ENCODE assay signal across 17 cellular contexts in genomic region chr13:97238883-97239282, GRCh38. TPM values are rescaled to one million over a fixed set of nuclear protein-coding genes. Genes with fewer than 3 reads are reported as not detected.
DNase-seq lines count a peak whose midpoint lies in the region; ATAC-seq and TF ChIP-seq lines count a peak whose summit lies in the region.
"Had no signal": no experiment of that assay in that cellular context is flagged by ENCODE, and none has a peak within 500 bp of the region (broad histone marks: within the 10 kb centered on the region; RNA-seq: fewer than 3 reads in every experiment).

No MANE protein-coding gene starts in this region.

- peak overlapping the region; percentile 5 for H3K27ac Mint-ChIP-seq in CD8-positive, alpha-beta T cell
- H3K27ac Mint-ChIP-seq in HFFc6 = peak overlapping the region; percentile 60
- H3K27ac Mint-ChIP-seq in GM23338 = no peak overlapping the region
- H3K27ac Mint-ChIP-seq: activated CD4-positive, alpha-beta memory T cell treated with anti-CD3 and anti-CD28 coated beads for 36 hours; T-cell had no signal

- H3K27me3 ChIP-seq in CD8-positive, alpha-beta T cell (ENCODE audit: insufficient read depth, low read length) = no peaks in the 10 kb centered on the region
- H3K27me3 ChIP-seq in layer of hippocampus (ENCODE audit: control insufficient read depth, insufficient read depth, low read length) (no peaks in the 10 kb centered on the region), subcutaneous abdominal adipose tissue (ENCODE audit: control insufficient read depth in 5 of 5, insufficient read depth in 4 of 5, low read length in 5 of 5) (no peaks in the 10 kb centered on the region), GM23338 (ENCODE audit: insufficient read depth) (peaks cover 51% of the 10 kb centered on the region), suprapubic skin (no peaks in the 10 kb centered on the region)
- H3K27me3 ChIP-seq: left lung had no signal

- POLR2A ChIA-PET in CD8-positive, alpha-beta T cell (lab: Charles Lee) = no interaction called here

- H3K4me2 ChIP-seq in GM23338 = no peak overlapping the region

- TF ChIP-seq POLR2A in suprapubic skin (IDR thresholded peaks at IDR 0.05) = no peak

- H3K27ac ChIP-seq in CD8-positive, alpha-beta T cell (ENCODE audit: low read depth, low read length) = no peak overlapping the region
- H3K27ac ChIP-seq in layer of hippocampus (ENCODE audit: low read depth, low read length) (peak overlapping the region; percentile 13), subcutaneous abdominal adipose tissue (ENCODE audit: low read depth, low read length) (peak overlapping the region; percentile 32), GM23338 (ENCODE audit: low read depth) (no peak overlapping the region), suprapubic skin (no peak overlapping the region)
- H3K27ac ChIP-seq: VCaP had no signal

- no peaks in the 10 kb centered on the region for H3K36me3 ChIP-seq in CD8-positive, alpha-beta T cell (ENCODE audit: insufficient read depth, low read length)
- peaks cover 0 to 8% (median 4%) of the 10 kb centered on the region in 5 donors for H3K36me3 ChIP-seq in subcutaneous abdominal adipose tissue (ENCODE audit: control insufficient read depth in 5 of 5, insufficient read depth in 5 of 5, low read length in 5 of 5)
- no peaks in the 10 kb centered on the region for H3K36me3 ChIP-seq in GM23338 (ENCODE audit: insufficient read depth)
- H3K36me3 ChIP-seq in suprapubic skin = no peaks in the 10 kb centered on the region
- H3K36me3 ChIP-seq: HAP-1, left lung had no signal

- DNase-seq in CD8-positive, alpha-beta T cell = no peak
- DNase-seq in HFFc6 (no peak), GM23338 (ENCODE audit: low spot score) (no peak), suprapubic skin (ENCODE audit: low spot score in 2 of 2) (no peak), NCI-H526 treated with DMSO at 0.1 percent for 48 hours (lab: John Stamatoyannopoulos, UW) (no peak)
- DNase-seq: activated naive CD4-positive, alpha-beta T cell treated with anti-CD3 and anti-CD28 coated beads, Interleukin-2, amount 50 U/mL, for 16 hours; cortex of kidney; GDM1; left lung; NCI-H1930; T-cell had no signal

- 87% methylated on average over 4 of the region's 4 CpGs for WGBS in suprapubic skin

- no peaks in the 10 kb centered on the region for H3F3A ChIP-seq in GM23338 (replicated peaks; ENCODE audit: low read depth)

- no peaks in the 10 kb centered on the region for H3K79me2 ChIP-seq in GM23338 (replicated peaks; ENCODE audit: insufficient read depth)

- H2AFZ ChIP-seq in GM23338 = no peak overlapping the region

- peaks cover 94% of the 10 kb centered on the region for H3K4me1 Mint-ChIP-seq in CD8-positive, alpha-beta T cell (ENCODE audit: low read depth)
- H3K4me1 Mint-ChIP-seq in HFFc6 (ENCODE audit: low read depth) = peaks cover 92% of the 10 kb centered on the region
- H3K4me1 Mint-ChIP-seq in GM23338 = peaks cover 30% of the 10 kb centered on the region

- H3K9me3 Mint-ChIP-seq in CD8-positive, alpha-beta T cell = no peaks in the 10 kb centered on the region
- H3K9me3 Mint-ChIP-seq in HFFc6 (no peaks in the 10 kb centered on the region), GM23338 (no peaks in the 10 kb centered on the region)
- H3K9me3 Mint-ChIP-seq: activated CD4-positive, alpha-beta memory T cell treated with anti-CD3 and anti-CD28 coated beads for 36 hours; T-cell had no signal

- H3K4me3 Mint-ChIP-seq in CD8-positive, alpha-beta T cell = no peak overlapping the region
- peak overlapping the region; percentile 25; the same call in 1 of the 2 replicates for H3K4me3 Mint-ChIP-seq in HFFc6
- no peak overlapping the region for H3K4me3 Mint-ChIP-seq in GM23338
- H3K4me3 Mint-ChIP-seq: activated CD4-positive, alpha-beta memory T cell treated with anti-CD3 and anti-CD28 coated beads for 36 hours; T-cell had no signal

- no peaks in the 10 kb centered on the region for H3K27me3 Mint-ChIP-seq in CD8-positive, alpha-beta T cell (ENCODE audit: low read depth)
- H3K27me3 Mint-ChIP-seq in HFFc6 (ENCODE audit: insufficient read depth) = peaks cover 5% of the 10 kb centered on the region
- peaks cover 24% of the 10 kb centered on the region for H3K27me3 Mint-ChIP-seq in GM23338 (ENCODE audit: insufficient read depth, low read depth, poor library complexity)
- H3K27me3 Mint-ChIP-seq: activated CD4-positive, alpha-beta memory T cell treated with anti-CD3 and anti-CD28 coated beads for 36 hours; T-cell had no signal

- CTCF ChIA-PET in CD8-positive, alpha-beta T cell (lab: Charles Lee) = no interaction called here

- no peak for TF ChIP-seq CTCF in CD8-positive, alpha-beta T cell (IDR thresholded peaks at IDR 0.05)
- no peak for TF ChIP-seq CTCF in HFFc6 (IDR thresholded peaks at IDR 0.05)
- TF ChIP-seq CTCF in GM23338 (conservative IDR thresholded peaks at IDR 0.05; ENCODE audit: low read depth in 2 of 2) = no peak
- no peak for TF ChIP-seq CTCF in suprapubic skin (IDR thresholded peaks at IDR 0.05)

- H3K36me3 Mint-ChIP-seq in CD8-positive, alpha-beta T cell = peaks cover 40% of the 10 kb centered on the region
- H3K36me3 Mint-ChIP-seq in HFFc6 (ENCODE audit: low read depth) (peaks cover 72% of the 10 kb centered on the region), GM23338 (ENCODE audit: low read depth) (no peaks in the 10 kb centered on the region)

- TF ChIP-seq EP300 in suprapubic skin (IDR thresholded peaks at IDR 0.05) = no peak

- H3K9ac ChIP-seq in subcutaneous abdominal adipose tissue (ENCODE audit: low read length in 5 of 5) = no peak overlapping the region

- no peak overlapping the region for H3K4me3 ChIP-seq in CD8-positive, alpha-beta T cell (ENCODE audit: low read depth, low read length)
- H3K4me3 ChIP-seq in subcutaneous abdominal adipose tissue (ENCODE audit: low read depth in 1 of 5, low read length in 5 of 5) (no peak overlapping the region), GM23338 (no peak overlapping the region), suprapubic skin (no peak overlapping the region)
- H3K4me3 ChIP-seq: HAP-1, K562, left lung had no signal

- H4K20me1 ChIP-seq in GM23338 (replicated peaks; ENCODE audit: insufficient read depth) = peaks cover 9% of the 10 kb centered on the region; the same call in 1 of the 2 replicates

- H3K9me2 ChIP-seq in GM23338 (ENCODE audit: insufficient read depth) = no peaks in the 10 kb centered on the region

- ATAC-seq in CD8-positive, alpha-beta T cell = no peak
- no peak for ATAC-seq in GM23338
- ATAC-seq: K562, T-cell had no signal

- peaks cover 3% of the 10 kb centered on the region for H3K4me1 ChIP-seq in CD8-positive, alpha-beta T cell (ENCODE audit: insufficient read depth, low read length)
- H3K4me1 ChIP-seq in subcutaneous abdominal adipose tissue (ENCODE audit: control insufficient read depth in 5 of 5, insufficient read depth in 5 of 5, low read length in 5 of 5) = peaks cover 9 to 95% (median 69%) of the 10 kb centered on the region in 5 donors
- peaks cover 36% of the 10 kb centered on the region for H3K4me1 ChIP-seq in GM23338 (ENCODE audit: insufficient read depth)
- H3K4me1 ChIP-seq in suprapubic skin = peaks cover 88% of the 10 kb centered on the region

- no peaks in the 10 kb centered on the region for H3K9me3 ChIP-seq in CD8-positive, alpha-beta T cell (ENCODE audit: low read length)
- no peaks in the 10 kb centered on the region for H3K9me3 ChIP-seq in subcutaneous abdominal adipose tissue (ENCODE audit: control insufficient read depth in 5 of 5, low read length in 5 of 5)
- no peaks in the 10 kb centered on the region for H3K9me3 ChIP-seq in suprapubic skin
- H3K9me3 ChIP-seq: HAP-1, left lung had no signal

- intact Hi-C loops in CD8-positive, alpha-beta T cell (cut with DNase I, micrococcal nuclease) = loop anchor here (2.0 to 10.0 kb wide), 2 partner anchors 16 to 124 kb away; partner anchors contain the start of gene MBNL2 (in 1 of the 2)

TF ChIP-seq in GM23338, 12 proteins besides CTCF, POLR2A, EP300 and RAD21 (continues in another document):
- TF ChIP-seq ZNF114 (CRISPR knock-in tag; IDR thresholded peaks at IDR 0.05) = no peak
- no peak for TF ChIP-seq STAT1 (IDR thresholded peaks at IDR 0.05; ENCODE audit: unreplicated experiment)
- no peak for TF ChIP-seq POLR2AphosphoS5 (IDR thresholded peaks at IDR 0.05; ENCODE audit: low read depth)
- TF ChIP-seq NANOG (IDR thresholded peaks at IDR 0.05; ENCODE audit: borderline replicate concordance) = no peak

RNA-seq across cellular contexts. Expression of gene MBNL2, which starts 16.8 kb away (rescaled TPM):
- total RNA-seq in CD8-positive, alpha-beta T cell = 10 to 100 TPM; 31.2 to 33.2 TPM
- 100 to 1,000 TPM in 3 of 6 experiments, 10 to 100 TPM in 3; 78.5 to 138 (median 99.8) TPM for total RNA-seq in HFFc6 (2021; fragmentation: NEBNext Ultra II Directional; extraction: Animal tissue kit (Norgen Biotek cat#: 25700))
- 1.3 and 3.2 TPM in 2 replicates for total RNA-seq in GM23338 (2014; rRNA removed; shearing (Covaris generic))
- polyA plus RNA-seq in GM23338 (2016; fragmentation: Nextera tagmentation; extraction: Ambion mirVana) = 0.49 and 0.55 TPM in 2 replicates
- 10 to 100 TPM; 64.2 to 92.4 (median 73.4) TPM for total RNA-seq in suprapubic skin

Comparison
In these comparisons a context has a peak if more than half of its experiments do, and no peak if none do; other contexts are left out.
1. H3K27ac ChIP-seq: peak in layer of hippocampus (single experiment) and subcutaneous abdominal adipose tissue (single experiment); none in CD8-positive, alpha-beta T cell (single experiment), GM23338 (single experiment) and suprapubic skin (single experiment).